ENCODE assay signal across 14 cellular contexts in the genomic region with DNA sequence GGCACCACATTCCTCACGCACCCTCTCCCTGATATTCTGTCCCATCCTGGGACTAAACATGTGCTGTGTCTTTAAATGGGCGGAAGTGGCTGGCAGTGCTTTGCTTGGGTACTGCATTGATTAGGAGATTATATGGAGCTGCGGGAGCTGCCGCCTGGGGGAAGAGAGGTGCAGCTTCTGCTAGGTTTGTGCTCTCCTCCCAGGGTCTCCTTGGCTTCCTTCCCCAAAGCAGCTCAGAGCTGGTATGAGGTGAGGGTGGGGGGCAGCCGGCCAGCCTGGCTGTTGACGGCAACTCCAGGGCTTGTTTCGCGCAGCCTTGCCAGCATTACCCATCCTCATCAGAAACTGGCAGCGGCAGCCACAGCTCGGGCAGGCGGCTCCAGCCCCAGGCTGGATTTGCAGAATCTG.
A peak's percentile ranks its signal among the peaks of the same experiment; 100 is the strongest.
DNase-seq lines count a peak whose midpoint lies in the region; ATAC-seq and TF ChIP-seq lines count a peak whose summit lies in the region.
"Had no signal": no experiment of that assay in that cellular context is flagged by ENCODE, and none has a peak within 500 bp of the region (broad histone marks: within the 10 kb centered on the region; RNA-seq: fewer than 3 reads in every experiment).

No MANE protein-coding gene starts in this region.

- H3K27me3 ChIP-seq in BJ (ENCODE audit: control insufficient read depth, insufficient read depth, low read length), result no peaks in the 10 kb centered on the region
- H3K27me3 ChIP-seq in WERI-Rb-1 (ENCODE audit: insufficient read depth, low read depth, severe bottlenecking), result no peaks in the 10 kb centered on the region
- H3K27me3 ChIP-seq: neutrophil had no signal

- ATAC-seq in HG03457 (IDR thresholded peaks at IDR 0.05; ENCODE audit: unreplicated experiment), result no peak
- ATAC-seq in GM18505 (IDR thresholded peaks at IDR 0.05; ENCODE audit: unreplicated experiment), result no peak
- ATAC-seq: activated T-cell treated with anti-CD3 and anti-CD28 coated beads, Interleukin-2, amount 50 U/mL, for 4 hours had no signal

- peaks cover 5% of the 10 kb centered on the region for H3K9me3 Mint-ChIP-seq in nephron progenitor cell
- no peaks in the 10 kb centered on the region for H3K9me3 Mint-ChIP-seq in activated naive CD4-positive, alpha-beta T cell treated with anti-CD3 and anti-CD28 coated beads for 36 hours

- H3K36me3 ChIP-seq in BJ (ENCODE audit: control insufficient read depth, insufficient read depth, low read length) (no peaks in the 10 kb centered on the region), WERI-Rb-1 (no peaks in the 10 kb centered on the region; the same call in none of the 2 replicates)

- H3K4me3 Mint-ChIP-seq in nephron progenitor cell, result peak overlapping the region; percentile 3
- no peak overlapping the region for H3K4me3 Mint-ChIP-seq in activated naive CD4-positive, alpha-beta T cell treated with anti-CD3 and anti-CD28 coated beads for 36 hours
- H3K4me3 Mint-ChIP-seq: activated T-cell treated with anti-CD3 and anti-CD28 coated beads, Interleukin-2, amount 50 U/mL, for 4 hours; CD14-positive monocyte; IgD-negative memory B cell had no signal

- DNase-seq in BJ (ENCODE audit: low read depth), result no peak
- DNase-seq in WERI-Rb-1, result peak; percentile 56
- no peak for DNase-seq in epithelial cell of proximal tubule (ENCODE audit: low read depth)
- DNase-seq in nephron progenitor cell, result no peak
- DNase-seq in activated naive CD4-positive, alpha-beta T cell treated with anti-CD3 and anti-CD28 coated beads for 36 hours, result no peak
- no peak for DNase-seq in H4 (ENCODE audit: low spot score)
- DNase-seq: activated CD4-positive, alpha-beta T cell treated with anti-CD3 and anti-CD28 coated beads for 1 hour; activated T-cell treated with anti-CD3 and anti-CD28 coated beads, Interleukin-2, amount 50 U/mL, for 4 hours; NCI-H1930 had no signal

- intact Hi-C loops in activated naive CD4-positive, alpha-beta T cell treated with anti-CD3 and anti-CD28 coated beads for 36 hours (cut with micrococcal nuclease), result no loop called here

- peak overlapping the region; percentile 32 for H3K4me3 ChIP-seq in BJ (ENCODE audit: low read depth, low read length)
- H3K4me3 ChIP-seq in WERI-Rb-1 (ENCODE audit: low read depth, low read length), result peak overlapping the region; percentile 46
- peak overlapping the region; percentile 8 for H3K4me3 ChIP-seq in epithelial cell of proximal tubule (ENCODE audit: low read depth, low read length)

- H3K27me3 Mint-ChIP-seq in nephron progenitor cell (ENCODE audit: low read depth, poor library complexity), result peaks cover 17% of the 10 kb centered on the region
- H3K27me3 Mint-ChIP-seq in activated naive CD4-positive, alpha-beta T cell treated with anti-CD3 and anti-CD28 coated beads for 36 hours (ENCODE audit: low read depth), result no peaks in the 10 kb centered on the region

- H3K27ac Mint-ChIP-seq in nephron progenitor cell, result no peak overlapping the region
- H3K27ac Mint-ChIP-seq in activated naive CD4-positive, alpha-beta T cell treated with anti-CD3 and anti-CD28 coated beads for 36 hours, result no peak overlapping the region
- H3K27ac Mint-ChIP-seq: IgD-negative memory B cell had no signal

- CTCF ChIA-PET in BJ (lab: Yijun Ruan, JAX), result interaction anchor here (1.0 to 2.8 kb wide), 4 partner anchors 11 to 46 kb away, joined by 5 to 8 read pairs (median 5); no protein-coding TSS in a partner anchor
- CTCF ChIA-PET in activated naive CD4-positive, alpha-beta T cell treated with anti-CD3 and anti-CD28 coated beads for 36 hours (lab: Charles Lee), result interaction anchor here (0.6 kb wide), 1 partner anchor 405 kb away, joined by 3 read pairs; no protein-coding TSS in a partner anchor

- no peak for TF ChIP-seq POLR2A in GM18505 (IDR thresholded peaks at IDR 0.05; ENCODE audit: borderline replicate concordance, extremely low read depth, insufficient read depth, insufficient read length)

- TF ChIP-seq CTCF in BJ (IDR thresholded peaks at IDR 0.05; ENCODE audit: insufficient read depth, low read depth, low read length) (no peak), WERI-Rb-1 (IDR thresholded peaks at IDR 0.05; ENCODE audit: low read depth, low read length) (0 out of 2 replicates have a peak, but pooled peaks have one; percentile 10), epithelial cell of proximal tubule (conservative IDR thresholded peaks at IDR 0.05; ENCODE audit: low read depth, low read length) (no peak), nephron progenitor cell (IDR thresholded peaks at IDR 0.05) (no peak)

- peak overlapping the region; percentile 46 for H3K27ac ChIP-seq in WERI-Rb-1
- H3K27ac ChIP-seq: neutrophil had no signal

- POLR2A ChIA-PET in BJ (lab: Charles Lee), result interaction anchor here (0.5 kb wide), 1 partner anchor 199 kb away, joined by 12 read pairs; no protein-coding TSS in a partner anchor

- peaks cover 9% of the 10 kb centered on the region for H3K36me3 Mint-ChIP-seq in nephron progenitor cell (ENCODE audit: low read depth)
- H3K36me3 Mint-ChIP-seq in activated naive CD4-positive, alpha-beta T cell treated with anti-CD3 and anti-CD28 coated beads for 36 hours (ENCODE audit: low read depth), result peaks cover 2% of the 10 kb centered on the region
- H3K36me3 Mint-ChIP-seq: IgD-negative memory B cell had no signal

- H3K9me3 ChIP-seq in WERI-Rb-1 (ENCODE audit: severe bottlenecking), result no peaks in the 10 kb centered on the region
- H3K9me3 ChIP-seq: neutrophil had no signal

- H3K4me1 Mint-ChIP-seq in nephron progenitor cell, result peaks cover 26% of the 10 kb centered on the region
- no peaks in the 10 kb centered on the region for H3K4me1 Mint-ChIP-seq in activated naive CD4-positive, alpha-beta T cell treated with anti-CD3 and anti-CD28 coated beads for 36 hours (ENCODE audit: low read depth)
- H3K4me1 Mint-ChIP-seq: IgD-negative memory B cell had no signal
